Comparison of ENCODE assay signal across 14 cellular contexts in the genomic region with DNA sequence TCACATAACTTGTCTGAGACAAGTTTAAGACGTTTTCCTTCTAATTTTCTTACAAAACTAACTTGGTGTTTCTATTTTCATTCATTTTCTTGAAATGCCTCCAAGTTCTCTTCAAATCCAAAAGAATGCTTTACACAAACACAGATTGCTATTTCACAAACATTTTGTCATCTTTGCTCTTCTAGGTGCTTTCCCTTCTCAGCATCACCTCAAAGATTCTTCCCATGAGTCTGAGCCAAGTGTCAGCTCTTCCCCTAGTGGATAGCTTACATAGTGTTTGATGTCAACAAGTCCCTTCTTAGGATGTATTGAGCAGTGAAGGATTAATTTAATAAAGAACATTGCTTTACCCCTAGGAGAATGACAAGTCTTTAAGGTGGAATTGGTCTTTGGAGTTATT. TPM values are rescaled to one million over a fixed set of nuclear protein-coding genes. Genes with fewer than 3 reads are reported as not detected.
DNase-seq lines count a peak whose midpoint lies in the region; ATAC-seq and TF ChIP-seq lines count a peak whose summit lies in the region.
"Had no signal": no experiment of that assay in that cellular context is flagged by ENCODE, and none has a peak within 500 bp of the region (broad histone marks: within the 10 kb centered on the region; RNA-seq: fewer than 3 reads in every experiment).

No MANE protein-coding gene starts in this region.

- DNase-seq in AG04450 (ENCODE audit: low read depth, low spot score) (peak; percentile 79), HCT116 (ENCODE audit: low read depth, low spot score) (no peak), brain microvascular endothelial cell (peak; percentile 50), kidney glomerular epithelial cell (lab: John Stamatoyannopoulos, UW) (peak; percentile 30), NCI-H2029 treated with DMSO at 0.1 percent for 48 hours (lab: John Stamatoyannopoulos, UW) (no peak), NCI-H1694 (lab: John Stamatoyannopoulos, UW) (no peak)
- DNase-seq: activated naive CD8-positive, alpha-beta T cell treated with anti-CD3 and anti-CD28 coated beads for 36 hours; CD4-positive, CD25-positive, alpha-beta regulatory T cell; effector memory CD4-positive, alpha-beta T cell; NCI-H187 treated with DMSO at 0.1 percent for 48 hours; OCI-M1 had no signal

- H4K20me1 ChIP-seq in HCT116 (ENCODE audit: insufficient read depth): no peaks in the 10 kb centered on the region

- in situ Hi-C loops in brain microvascular endothelial cell (cut with HindIII; ENCODE audit: low pct_ligation_motif_present, low sequenced_read_pairs): no loop called here

- peak; percentile 55 for TF ChIP-seq CTCF in AG04450 (IDR thresholded peaks at IDR 0.05; ENCODE audit: low read depth, low read length)
- TF ChIP-seq CTCF in HCT116 (IDR thresholded peaks at IDR 0.05 in 2 of 3, conservative IDR thresholded peaks at IDR 0.05 in 1 of 3; ENCODE audit: borderline replicate concordance in 1 of 3, insufficient read depth in 1 of 3, low read depth in 2 of 3, low read length in 2 of 3): peak in 2 of 3 experiments; percentile 34 to 45; a peak in 4 of 6 replicates
- peak; percentile 41 for TF ChIP-seq CTCF in brain microvascular endothelial cell (IDR thresholded peaks at IDR 0.05; ENCODE audit: low read depth, low read length, missing control alignments)

- intact Hi-C loops in HCT116 (cut with micrococcal nuclease): no loop called here

- RAD21 ChIA-PET in HCT116 (lab: Charles Lee; ENCODE audit: low non-redundant PET in 1 of 2, low total read pairs in 2 of 2, uncharacterized antibody in 2 of 2, unreplicated experiment in 2 of 2): no interaction called here

- POLR2A ChIA-PET in AG04450 (lab: Yijun Ruan, JAX): interaction anchor here (0.7 kb wide), 1 partner anchor 90 kb away, joined by 3 read pairs; no protein-coding TSS in a partner anchor
- POLR2A ChIA-PET in HCT116 (lab: Charles Lee): no interaction called here

- no TSS peak for BruUV-seq in HCT116 (replicated peaks; lab: Mats Ljungman, UMichigan)

- no peak for TF ChIP-seq RAD21 in HCT116 (IDR thresholded peaks at IDR 0.05; ENCODE audit: low read depth)

- H3K4me3 ChIP-seq in AG04450 (ENCODE audit: low read depth, low read length) (no peak overlapping the region), HCT116 (replicated peaks in 1 of 2; ENCODE audit: low read depth in 1 of 2, low read length in 2 of 2) (no peak overlapping the region), brain microvascular endothelial cell (ENCODE audit: low read depth, low read length) (no peak overlapping the region)
- H3K4me3 ChIP-seq: skin epidermis had no signal

- no peak overlapping the region for H3K9ac ChIP-seq in HCT116 (ENCODE audit: low read length)

- H3K4me2 ChIP-seq in HCT116 (ENCODE audit: low read length): no peak overlapping the region

- H2AFZ ChIP-seq in HCT116 (ENCODE audit: low read depth, low read length, poor library complexity, severe bottlenecking): peak overlapping the region; percentile 47

- no peaks in the 10 kb centered on the region for H3K9me3 ChIP-seq in AG04450 (ENCODE audit: control insufficient read depth, insufficient read depth, low read length)
- H3K9me3 ChIP-seq in HCT116 (ENCODE audit: control insufficient read depth in 1 of 2, insufficient read depth in 1 of 2, low read depth in 1 of 2, low read length in 2 of 2): no peaks in the 10 kb centered on the region

- H3K36me3 ChIP-seq in HCT116 (ENCODE audit: control insufficient read depth in 1 of 2, insufficient read depth in 2 of 2, low read length in 2 of 2) (no peaks in the 10 kb centered on the region), brain microvascular endothelial cell (replicated peaks) (no peaks in the 10 kb centered on the region)

- peaks cover 0 to 29% of the 10 kb centered on the region in 2 experiments; a peak in 2 of 4 replicates for H3K4me1 ChIP-seq in HCT116 (ENCODE audit: control insufficient read depth in 1 of 2, insufficient read depth in 2 of 2, low read length in 2 of 2)

- no peaks in the 10 kb centered on the region for H3K79me2 ChIP-seq in HCT116 (ENCODE audit: insufficient read depth, low read length)

- H3K27me3 ChIP-seq in AG04450 (ENCODE audit: control insufficient read depth, insufficient read depth, low read length) (no peaks in the 10 kb centered on the region), HCT116 (ENCODE audit: insufficient read depth, low read length) (no peaks in the 10 kb centered on the region), brain microvascular endothelial cell (replicated peaks) (no peaks in the 10 kb centered on the region)

- no peak overlapping the region for H3K27ac ChIP-seq in AG04450 (ENCODE audit: low read depth, low read length)
- no peak overlapping the region for H3K27ac ChIP-seq in HCT116 (ENCODE audit: low read depth, low read length)
- H3K27ac ChIP-seq in brain microvascular endothelial cell: no peak overlapping the region
- H3K27ac ChIP-seq: skin epidermis had no signal

- TF ChIP-seq POLR2A in HCT116 (IDR thresholded peaks at IDR 0.05; ENCODE audit: borderline replicate concordance, extremely low read depth, insufficient read depth, insufficient read length) (no peak), GM18505 (IDR thresholded peaks at IDR 0.05; ENCODE audit: borderline replicate concordance, extremely low read depth, insufficient read depth, insufficient read length) (no peak)

- H3K9me2 ChIP-seq in HCT116 (ENCODE audit: insufficient read depth): no peaks in the 10 kb centered on the region

- CTCF ChIA-PET in AG04450 (lab: Charles Lee): interaction anchor here (1.0 kb wide), 1 partner anchor 37 kb away, joined by 4 read pairs; no protein-coding TSS in a partner anchor
- CTCF ChIA-PET in HCT116 (lab: Charles Lee): no interaction called here

- peak; percentile 63 for ATAC-seq in HCT116
- ATAC-seq in GM18505 (IDR thresholded peaks at IDR 0.05; ENCODE audit: unreplicated experiment): no peak
- no peak for ATAC-seq in GM21529 (IDR thresholded peaks at IDR 0.05; ENCODE audit: unreplicated experiment)

TF ChIP-seq in HCT116, 20 proteins besides CTCF, POLR2A, EP300 and RAD21:
- TF ChIP-seq ELF1 (IDR thresholded peaks at IDR 0.05; ENCODE audit: borderline replicate concordance, low read depth) (no peak), ZFX (IDR thresholded peaks at IDR 0.05) (no peak), CEBPB (IDR thresholded peaks at IDR 0.05; ENCODE audit: low read depth) (no peak), POLR2AphosphoS5 (IDR thresholded peaks at IDR 0.05; ENCODE audit: low read depth, low read length) (no peak), JUND (IDR thresholded peaks at IDR 0.05) (no peak), YY1 (IDR thresholded peaks at IDR 0.05; ENCODE audit: extremely low read depth, insufficient replicate concordance, low read depth, low read length) (no peak), MAX (IDR thresholded peaks at IDR 0.05) (no peak), EZH2 (IDR thresholded peaks at IDR 0.05) (no peak), FOSL1 (IDR thresholded peaks at IDR 0.05; ENCODE audit: low read depth) (no peak), EGR1 (IDR thresholded peaks at IDR 0.05; ENCODE audit: low read depth) (no peak)
- TF ChIP-seq, protein P1, sequence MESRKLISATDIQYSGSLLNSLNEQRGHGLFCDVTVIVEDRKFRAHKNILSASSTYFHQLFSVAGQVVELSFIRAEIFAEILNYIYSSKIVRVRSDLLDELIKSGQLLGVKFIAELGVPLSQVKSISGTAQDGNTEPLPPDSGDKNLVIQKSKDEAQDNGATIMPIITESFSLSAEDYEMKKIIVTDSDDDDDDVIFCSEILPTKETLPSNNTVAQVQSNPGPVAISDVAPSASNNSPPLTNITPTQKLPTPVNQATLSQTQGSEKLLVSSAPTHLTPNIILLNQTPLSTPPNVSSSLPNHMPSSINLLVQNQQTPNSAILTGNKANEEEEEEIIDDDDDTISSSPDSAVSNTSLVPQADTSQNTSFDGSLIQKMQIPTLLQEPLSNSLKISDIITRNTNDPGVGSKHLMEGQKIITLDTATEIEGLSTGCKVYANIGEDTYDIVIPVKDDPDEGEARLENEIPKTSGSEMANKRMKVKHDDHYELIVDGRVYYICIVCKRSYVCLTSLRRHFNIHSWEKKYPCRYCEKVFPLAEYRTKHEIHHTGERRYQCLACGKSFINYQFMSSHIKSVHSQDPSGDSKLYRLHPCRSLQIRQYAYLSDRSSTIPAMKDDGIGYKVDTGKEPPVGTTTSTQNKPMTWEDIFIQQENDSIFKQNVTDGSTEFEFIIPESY (IDR thresholded peaks at IDR 0.05; ENCODE audit: extremely low read depth, insufficient replicate concordance, low read length): no peak
TF ChIP-seq in HCT116: peak in this region for 0.

RNA-seq across cellular contexts. Expression of gene SEMA3A, which starts 38.1 kb away (rescaled TPM):
- 61.9 and 80.2 TPM in 2 replicates for polyA plus RNA-seq in AG04450 (2011; rRNA removed)
- 69.2 and 114 TPM in 2 replicates for polyA minus RNA-seq in AG04450 (2011; rRNA and poly(A)+ RNA removed)
- total RNA-seq in HCT116 (2021; ENCODE audit: unreplicated experiment): 14.2 TPM
- 3.7 TPM in 2 replicates for polyA plus RNA-seq in HCT116 (2012)
- total RNA-seq: CD4-positive, CD25-positive, alpha-beta regulatory T cell had no signal
- polyA plus RNA-seq: CD4-positive, CD25-positive, alpha-beta regulatory T cell had no signal

Comparison
In these comparisons a context has a peak if more than half of its experiments do, and no peak if none do; other contexts are left out.
1. DNase-seq: peak in AG04450 (single experiment), brain microvascular endothelial cell (single experiment) and kidney glomerular epithelial cell (single experiment); none in HCT116 (single experiment), NCI-H2029 treated with DMSO at 0.1 percent for 48 hours (single experiment) and NCI-H1694 (single experiment).
2. Peak in every context shown above with its lines, with median percentiles within 50 percentile points of each other: CTCF ChIP-seq.